ENCODE assay signal across 8 cellular contexts in the genomic region with DNA sequence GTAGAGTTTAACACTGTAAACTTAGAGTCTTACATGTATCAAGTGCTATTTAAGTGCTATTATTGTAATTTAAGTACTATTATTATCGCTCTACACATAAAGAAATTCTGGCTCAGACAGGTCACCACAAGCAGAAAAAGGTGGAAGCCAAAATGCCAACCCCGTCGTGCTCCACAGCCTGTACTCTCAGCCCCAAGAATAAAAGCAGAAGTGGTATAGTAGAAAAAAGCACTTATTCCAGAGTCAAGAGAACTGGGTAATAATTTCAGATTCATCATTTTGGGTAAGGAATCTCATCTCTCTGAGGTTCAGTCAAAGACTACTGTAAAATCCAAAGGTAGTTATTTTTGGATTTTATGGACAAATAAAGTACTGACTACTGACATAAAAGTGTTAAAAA. TPM values are rescaled to one million over a fixed set of nuclear protein-coding genes. Genes with fewer than 3 reads are reported as not detected.
A peak's percentile ranks its signal among the peaks of the same experiment; 100 is the strongest.
DNase-seq lines count a peak whose midpoint lies in the region; ATAC-seq lines count a peak whose summit lies in the region.

No MANE protein-coding gene starts in this region.

- H3K36me3 Mint-ChIP-seq in activated CD8-positive, alpha-beta memory T cell treated with anti-CD3 and anti-CD28 coated beads, Interleukin-2, amount 10 ng/mL, durations not matched to agents 7 days and 5 days = peaks cover 15% of the 10 kb centered on the region

- H3K36me3 ChIP-seq in KOPT-K1 (ENCODE audit: insufficient read depth, low read length) = peaks cover 20% of the 10 kb centered on the region
- no peaks in the 10 kb centered on the region for H3K36me3 ChIP-seq in adipocyte (ENCODE audit: control insufficient read depth, insufficient read depth, low read length, severe bottlenecking)
- no peaks in the 10 kb centered on the region for H3K36me3 ChIP-seq in mesodermal cell (ENCODE audit: control insufficient read depth, insufficient read depth, low read length)

- H3K9me3 ChIP-seq in KOPT-K1 (ENCODE audit: insufficient read depth, low read length, poor library complexity, severe bottlenecking) (no peaks in the 10 kb centered on the region), adipocyte (ENCODE audit: control insufficient read depth, low read length) (no peaks in the 10 kb centered on the region), mesodermal cell (ENCODE audit: control insufficient read depth, low read length) (no peaks in the 10 kb centered on the region)

- H3K4me3 ChIP-seq in adipocyte (ENCODE audit: low read length) (peak overlapping the region; percentile 100), mesodermal cell (ENCODE audit: extremely low read depth, insufficient read depth, low read length, poor library complexity, severe bottlenecking) (peak overlapping the region; percentile 98)

- ATAC-seq in activated CD8-positive, alpha-beta memory T cell treated with anti-CD3 and anti-CD28 coated beads, Interleukin-2, amount 10 ng/mL, durations not matched to agents 7 days and 5 days = no peak
- no peak for ATAC-seq in HG03025 (IDR thresholded peaks at IDR 0.05; ENCODE audit: low FRiP score, unreplicated experiment)

- DNase-seq in activated CD8-positive, alpha-beta memory T cell treated with anti-CD3 and anti-CD28 coated beads, Interleukin-2, amount 10 ng/mL, durations not matched to agents 7 days and 5 days = no peak
- DNase-seq in activated CD8-positive, alpha-beta memory T cell treated with anti-CD3 and anti-CD28 coated beads, Interleukin-2, amount 50 U/mL, for 48 hours = no peak
- DNase-seq in adipocyte (ENCODE audit: low read depth) (no peak), kidney glomerular epithelial cell (lab: John Stamatoyannopoulos, UW) (no peak)
- DNase-seq in activated effector memory CD4-positive, alpha-beta T cell treated with anti-CD3 and anti-CD28 coated beads, Interleukin-2, amount 50 U/mL, for 16 hours = no peak

- H3K4me1 ChIP-seq in adipocyte (ENCODE audit: control insufficient read depth, insufficient read depth, low read length) = peaks cover 34% of the 10 kb centered on the region
- H3K4me1 ChIP-seq in mesodermal cell (ENCODE audit: control insufficient read depth, insufficient read depth, low read length, poor library complexity, severe bottlenecking) = no peaks in the 10 kb centered on the region

- H3K4me1 Mint-ChIP-seq in activated CD8-positive, alpha-beta memory T cell treated with anti-CD3 and anti-CD28 coated beads, Interleukin-2, amount 10 ng/mL, durations not matched to agents 7 days and 5 days = peaks cover 35% of the 10 kb centered on the region

- H3K27me3 Mint-ChIP-seq in activated CD8-positive, alpha-beta memory T cell treated with anti-CD3 and anti-CD28 coated beads, Interleukin-2, amount 10 ng/mL, durations not matched to agents 7 days and 5 days = no peaks in the 10 kb centered on the region

- peak overlapping the region; percentile 83 for H3K4me3 Mint-ChIP-seq in activated CD8-positive, alpha-beta memory T cell treated with anti-CD3 and anti-CD28 coated beads, Interleukin-2, amount 10 ng/mL, durations not matched to agents 7 days and 5 days

- H3K27me3 ChIP-seq in adipocyte (replicated peaks; ENCODE audit: control insufficient read depth, insufficient read depth, low read length) = no peaks in the 10 kb centered on the region

- H3K9me3 Mint-ChIP-seq in activated CD8-positive, alpha-beta memory T cell treated with anti-CD3 and anti-CD28 coated beads, Interleukin-2, amount 10 ng/mL, durations not matched to agents 7 days and 5 days (ENCODE audit: low read depth) = no peaks in the 10 kb centered on the region

- peak overlapping the region; percentile 94 for H3K27ac Mint-ChIP-seq in activated CD8-positive, alpha-beta memory T cell treated with anti-CD3 and anti-CD28 coated beads, Interleukin-2, amount 10 ng/mL, durations not matched to agents 7 days and 5 days

- WGBS in mesodermal cell (ENCODE audit: insufficient coverage in 2 of 2), 2 experiments = 20% methylated on average over 2 of the region's 3 CpGs; no CpG with 5 or more reads in 1 of the 2 experiments

- H3K27ac ChIP-seq in KOPT-K1 (ENCODE audit: low read depth, low read length, poor library complexity, severe bottlenecking) = peak overlapping the region; percentile 84
- H3K27ac ChIP-seq in mesodermal cell (ENCODE audit: low read depth, low read length, severe bottlenecking) = no peak overlapping the region

- H3K9ac ChIP-seq in adipocyte (ENCODE audit: low read length) = peak overlapping the region; percentile 99

- CTCF ChIA-PET in activated CD8-positive, alpha-beta memory T cell treated with anti-CD3 and anti-CD28 coated beads, Interleukin-2, amount 10 ng/mL, durations not matched to agents 7 days and 5 days (lab: Charles Lee) = interaction anchor here (1.0 to 1.7 kb wide), 3 partner anchors 13 to 380 kb away, joined by 3 to 10 read pairs (median 3); a partner anchor contains a TSS

RNA-seq across cellular contexts. Expression of a gene that starts 0.9 kb away (rescaled TPM):
- 10 to 100 TPM; 19.1 to 19.7 TPM for total RNA-seq in activated CD8-positive, alpha-beta memory T cell treated with anti-CD3 and anti-CD28 coated beads, Interleukin-2, amount 10 ng/mL, durations not matched to agents 7 days and 5 days
- 19.1 TPM for polyA plus RNA-seq in mesodermal cell (2013, experiment 1 of 2)
- polyA plus RNA-seq in mesodermal cell (2013, experiment 2 of 2) = 21.4 TPM

RNA-seq across cellular contexts. Expression of a gene that starts 13.4 kb away (rescaled TPM):
- total RNA-seq in activated CD8-positive, alpha-beta memory T cell treated with anti-CD3 and anti-CD28 coated beads, Interleukin-2, amount 10 ng/mL, durations not matched to agents 7 days and 5 days = 1 to 10 TPM; 7.3 to 8.6 TPM
- 4.9 TPM for polyA plus RNA-seq in mesodermal cell (2013, experiment 1 of 2)
- polyA plus RNA-seq in mesodermal cell (2013, experiment 2 of 2) = 5.9 TPM

RNA-seq across cellular contexts. Expression of a gene that starts 51.3 kb away (rescaled TPM):
- under 1 TPM; 0.09 to 0.18 TPM for total RNA-seq in activated CD8-positive, alpha-beta memory T cell treated with anti-CD3 and anti-CD28 coated beads, Interleukin-2, amount 10 ng/mL, durations not matched to agents 7 days and 5 days
- 0.59 TPM for polyA plus RNA-seq in mesodermal cell (2013, experiment 1 of 2)
- 0.25 TPM for polyA plus RNA-seq in mesodermal cell (2013, experiment 2 of 2)
